Comparison of ENCODE assay signal across 3 cellular contexts in genomic region chr11:57605031-57605430, GRCh38. TPM values are rescaled to one million over a fixed set of nuclear protein-coding genes. Genes with fewer than 3 reads are reported as not detected.
"Had no signal": no experiment of that assay in that cellular context is flagged by ENCODE, and none has a peak within 500 bp of the region (broad histone marks: within the 10 kb centered on the region; RNA-seq: fewer than 3 reads in every experiment).

No MANE protein-coding gene starts in this region.

RNA-seq across cellular contexts. Expression of gene SERPING1, which starts 7.5 kb away (rescaled TPM):
- total RNA-seq: NCI-H460, SJSA1 had no signal

RNA-seq across cellular contexts. Expression of gene YPEL4, which starts 44.7 kb away (rescaled TPM):
- total RNA-seq: NCI-H460, SJSA1 had no signal
- polyA plus RNA-seq: IgD-negative memory B cell had no signal
